ENCODE assay signal across 22 cellular contexts in the genomic region with DNA sequence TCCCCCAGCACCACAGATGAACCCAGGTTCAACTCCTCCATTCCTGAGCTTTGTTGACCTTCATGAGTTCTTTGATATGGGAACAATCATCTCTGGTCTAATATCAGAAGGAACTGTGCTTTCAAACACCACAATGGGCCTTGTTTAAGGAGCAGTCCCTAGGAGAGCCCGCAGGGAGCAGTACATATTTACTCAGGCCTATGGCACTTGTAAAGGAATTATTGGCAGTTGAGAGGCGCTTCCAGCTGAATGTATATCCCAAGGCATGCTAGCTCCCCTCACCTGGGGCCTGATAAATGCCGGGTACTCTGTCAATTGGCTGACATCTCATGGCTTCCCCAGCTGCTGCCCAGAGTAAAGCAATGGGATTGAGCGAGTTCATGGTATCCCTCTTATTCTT.
DNase-seq lines count a peak whose midpoint lies in the region; FAIRE-seq and TF ChIP-seq lines count a peak whose summit lies in the region.
"Had no signal": no experiment of that assay in that cellular context is flagged by ENCODE, and none has a peak within 500 bp of the region (broad histone marks: within the 10 kb centered on the region; RNA-seq: fewer than 3 reads in every experiment).

No MANE protein-coding gene starts in this region.

- no peak overlapping the region for H2BK12ac ChIP-seq in trophoblast cell (ENCODE audit: low read length)

- no peaks in the 10 kb centered on the region for H3K36me3 ChIP-seq in trophoblast cell (ENCODE audit: control insufficient read depth in 1 of 2, insufficient read depth in 2 of 2, low read length in 2 of 2)
- H3K36me3 ChIP-seq: upper lobe of left lung had no signal

- H2AFZ ChIP-seq in trophoblast cell (ENCODE audit: insufficient read depth, low read length, poor library complexity): no peak overlapping the region
- H2AFZ ChIP-seq: parathyroid adenoma had no signal

- WGBS in trophoblast cell (ENCODE audit: extremely low coverage, insufficient coverage, insufficient read length): no CpG with 5 or more reads among the region's 4 CpGs

- no peak overlapping the region for H4K8ac ChIP-seq in trophoblast cell (ENCODE audit: low read depth, low read length)

- DNase-seq in HuH-7 (ENCODE audit: low spot score): peak; percentile 32
- DNase-seq in SK-MEL-5 (ENCODE audit: low read depth, low spot score): peak; percentile 35
- DNase-seq in endothelial cell (ENCODE audit: low spot score): no peak
- DNase-seq in trophoblast cell: peak; percentile 60 to 76
- no peak for DNase-seq in D721Med (ENCODE audit: insufficient read length, low spot score)
- DNase-seq in NCI-H446 treated with DMSO at 0.1 percent for 48 hours (lab: John Stamatoyannopoulos, UW): no peak
- DNase-seq in NCI-H2081 treated with DMSO at 0.1 percent for 48 hours (lab: John Stamatoyannopoulos, UW): no peak
- no peak for DNase-seq in occipital lobe (lab: John Stamatoyannopoulos, UW)
- DNase-seq: activated gamma-delta T cell treated with Interleukin-2 at 50 U/mL for 16 hours; activated T-cell treated with anti-CD3 and anti-CD28 coated beads for 4 hours; AML-193; amygdala; cerebellar nuclear complex; NCI-H1436; NCI-H446; stimulated activated CD4-positive, alpha-beta T cell treated with anti-CD3 and anti-CD28 coated beads, Interleukin-2, amount 100 ng/mL, for 24 hours; SW 1271; upper lobe of left lung had no signal

- H3K27me3 ChIP-seq in trophoblast cell (ENCODE audit: insufficient read depth, low read length): no peaks in the 10 kb centered on the region
- H3K27me3 ChIP-seq: upper lobe of left lung had no signal

- H3K4ac ChIP-seq in trophoblast cell (ENCODE audit: low read depth, low read length): no peak overlapping the region

- no peak overlapping the region for H3K23ac ChIP-seq in trophoblast cell (ENCODE audit: low read length)

- no peak overlapping the region for H3K27ac ChIP-seq in trophoblast cell (ENCODE audit: low read depth, low read length)
- H3K27ac ChIP-seq: parathyroid adenoma, upper lobe of left lung had no signal

- in situ Hi-C loops in SK-MEL-5 (cut with HindIII; ENCODE audit: low pct_unique_long_range_greater_than_20kb, low sequenced_read_pairs): no loop called here

- H2BK5ac ChIP-seq in trophoblast cell (ENCODE audit: low read depth, low read length, poor library complexity): no peak overlapping the region

- peaks cover 3% of the 10 kb centered on the region for H3K27me3 Mint-ChIP-seq in endothelial cell (ENCODE audit: unreplicated experiment)
- H3K27me3 Mint-ChIP-seq: stimulated activated naive CD8-positive, alpha-beta T cell treated with anti-CD3 and anti-CD28 coated beads, Interleukin-15, Interleukin-2, amounts not matched to agents 100 ng/mL and 50 ng/mL, for 24 hours had no signal

- peaks cover 6% of the 10 kb centered on the region for H3K79me1 ChIP-seq in trophoblast cell (ENCODE audit: low read length)

- no peak overlapping the region for H3K4me3 Mint-ChIP-seq in endothelial cell (ENCODE audit: unreplicated experiment)
- H3K4me3 Mint-ChIP-seq: stimulated activated naive CD8-positive, alpha-beta T cell treated with anti-CD3 and anti-CD28 coated beads, Interleukin-15, Interleukin-2, amounts not matched to agents 100 ng/mL and 50 ng/mL, for 24 hours had no signal

- no peak overlapping the region for H4K91ac ChIP-seq in trophoblast cell (ENCODE audit: low read depth, low read length)

- H3K27ac Mint-ChIP-seq in endothelial cell (ENCODE audit: unreplicated experiment): peak overlapping the region; percentile 77
- H3K27ac Mint-ChIP-seq: stimulated activated naive CD8-positive, alpha-beta T cell treated with anti-CD3 and anti-CD28 coated beads, Interleukin-15, Interleukin-2, amounts not matched to agents 100 ng/mL and 50 ng/mL, for 24 hours had no signal

- peaks cover 2% of the 10 kb centered on the region for H3K9me3 ChIP-seq in trophoblast cell (ENCODE audit: insufficient read depth, low read depth, low read length)

- no peak overlapping the region for H3K4me3 ChIP-seq in trophoblast cell (ENCODE audit: low read depth, low read length)
- H3K4me3 ChIP-seq: upper lobe of left lung had no signal

- H3K14ac ChIP-seq in trophoblast cell (ENCODE audit: low read length): peak overlapping the region; percentile 9

- TF ChIP-seq CTCF in endothelial cell (IDR thresholded peaks at IDR 0.05; ENCODE audit: unreplicated experiment) (no peak), D721Med (IDR thresholded peaks at IDR 0.05; ENCODE audit: insufficient read depth, missing control alignments) (no peak)

- H4K12ac ChIP-seq in trophoblast cell (ENCODE audit: low read depth, low read length): no peak overlapping the region

- peaks cover 8 to 16% of the 10 kb centered on the region in 2 experiments for H3K4me1 ChIP-seq in trophoblast cell (ENCODE audit: control insufficient read depth in 1 of 2, insufficient read depth in 2 of 2, low read length in 2 of 2)

- H3K9ac ChIP-seq in trophoblast cell (ENCODE audit: low read length): no peak overlapping the region
- H3K9ac ChIP-seq: parathyroid adenoma had no signal

- H3K18ac ChIP-seq in trophoblast cell (ENCODE audit: low read length): no peak overlapping the region

- no peak overlapping the region for H3K4me2 ChIP-seq in trophoblast cell (ENCODE audit: low read length)

- no peaks in the 10 kb centered on the region for H3K79me2 ChIP-seq in trophoblast cell (ENCODE audit: control insufficient read depth, insufficient read depth, low read length, poor library complexity)
- H3K79me2 ChIP-seq: parathyroid adenoma had no signal

- H3K9me3 Mint-ChIP-seq in endothelial cell (ENCODE audit: unreplicated experiment): peaks cover 4% of the 10 kb centered on the region

- FAIRE-seq in D721Med (lab: Jason Lieb, UNC): no peak
- FAIRE-seq: endometrium, H54 had no signal

- no peak overlapping the region for H2AK5ac ChIP-seq in trophoblast cell (ENCODE audit: low read length)

- peaks cover 35% of the 10 kb centered on the region for H3K4me1 Mint-ChIP-seq in endothelial cell (ENCODE audit: unreplicated experiment)

- H2BK120ac ChIP-seq in trophoblast cell (ENCODE audit: insufficient read depth, low read length, poor library complexity): no peak overlapping the region

- no peaks in the 10 kb centered on the region for H3K36me3 Mint-ChIP-seq in endothelial cell (ENCODE audit: low read depth, unreplicated experiment)

Comparison
In these comparisons a context has a peak if more than half of its experiments do, and no peak if none do; other contexts are left out.
1. DNase-seq: peak in HuH-7 (single experiment), SK-MEL-5 (single experiment) and trophoblast cell (2 of 2); none in endothelial cell (single experiment), D721Med (single experiment), NCI-H446 treated with DMSO at 0.1 percent for 48 hours (single experiment), NCI-H2081 treated with DMSO at 0.1 percent for 48 hours (single experiment) and occipital lobe (single experiment).